Comparison of ENCODE assay signal across 1 cellular context in genomic region chr9:36161187-36161586, GRCh38.
TF ChIP-seq lines count a peak whose summit lies in the region.

No MANE protein-coding gene starts in this region.

TF ChIP-seq in H1, 55 proteins besides CTCF, POLR2A, EP300 and RAD21 (continued from another document):
- TF ChIP-seq CHD1 (IDR thresholded peaks at IDR 0.05; ENCODE audit: low read depth, low read length), result no peak
- no peak for TF ChIP-seq SP4 (IDR thresholded peaks at IDR 0.05; ENCODE audit: low read length)
- TF ChIP-seq RBBP5 (IDR thresholded peaks at IDR 0.05; ENCODE audit: borderline replicate concordance, low read depth, low read length), result no peak
- TF ChIP-seq CHD2 (IDR thresholded peaks at IDR 0.05; ENCODE audit: low read length), result no peak
- no peak for TF ChIP-seq ATF3 (IDR thresholded peaks at IDR 0.05; ENCODE audit: insufficient read depth, low read depth, low read length)
- no peak for TF ChIP-seq CBX8 (IDR thresholded peaks at IDR 0.05; ENCODE audit: borderline replicate concordance, low read depth, low read length)
- no peak for TF ChIP-seq SUZ12 (IDR thresholded peaks at IDR 0.05; ENCODE audit: low read length)
- no peak for TF ChIP-seq RXRA (IDR thresholded peaks at IDR 0.05; ENCODE audit: insufficient read depth, low read depth, low read length)
- no peak for TF ChIP-seq KDM1A (IDR thresholded peaks at IDR 0.05; ENCODE audit: borderline replicate concordance, low read length)
- TF ChIP-seq NRF1 (IDR thresholded peaks at IDR 0.05; ENCODE audit: low read depth, low read length), result no peak
- TF ChIP-seq SRF (IDR thresholded peaks at IDR 0.05; ENCODE audit: low read depth, low read length), result no peak
- no peak for TF ChIP-seq SP1 (IDR thresholded peaks at IDR 0.05; ENCODE audit: low read depth, low read length)
- TF ChIP-seq POU5F1 (IDR thresholded peaks at IDR 0.05; ENCODE audit: low read depth, low read length), result no peak
- no peak for TF ChIP-seq BRCA1 (IDR thresholded peaks at IDR 0.05; ENCODE audit: low read depth, low read length)
- no peak for TF ChIP-seq JUND (IDR thresholded peaks at IDR 0.05; ENCODE audit: low read length)
- no peak for TF ChIP-seq TBP (IDR thresholded peaks at IDR 0.05; ENCODE audit: low read depth, low read length)
- TF ChIP-seq JUN (IDR thresholded peaks at IDR 0.05; ENCODE audit: low read depth, low read length), result no peak
TF ChIP-seq in H1: peak in this region for 0.
